Comparison of ENCODE assay signal across 6 cellular contexts in the genomic region with DNA sequence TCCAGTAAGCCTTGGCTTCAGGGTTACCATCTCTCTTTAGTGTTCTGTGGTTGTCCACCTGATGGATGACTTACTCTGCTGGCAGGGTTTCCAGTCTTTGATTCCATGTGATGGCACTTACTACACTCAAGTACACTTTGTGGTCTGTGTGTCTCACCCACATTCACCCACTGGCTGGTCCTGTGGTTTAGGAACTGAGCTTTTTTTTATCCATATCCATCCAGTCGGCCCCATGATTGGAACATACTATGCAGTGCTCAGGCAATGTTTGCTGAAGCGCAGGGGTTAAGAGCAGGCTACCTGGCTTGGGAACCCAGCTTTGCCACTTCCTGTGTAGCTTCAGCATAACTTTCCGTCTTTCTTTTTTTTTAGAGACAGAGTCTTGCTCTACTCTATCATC.
DNase-seq lines count a peak whose midpoint lies in the region; TF ChIP-seq lines count a peak whose summit lies in the region.

No MANE protein-coding gene starts in this region.

- in situ Hi-C loops in ACHN (cut with HindIII; ENCODE audit: low pct_ligation_motif_present, low pct_unique_long_range_greater_than_20kb, low sequenced_read_pairs) (no loop called here), astrocyte of the cerebellum (cut with HindIII; ENCODE audit: low sequenced_read_pairs) (no loop called here)

- H3K4me3 ChIP-seq in astrocyte of the cerebellum (ENCODE audit: low read depth, low read length): no peak overlapping the region

- DNase-seq in ACHN (peak; percentile 100), NCI-H510A treated with DMSO at 0.1 percent for 48 hours (lab: John Stamatoyannopoulos, UW) (peak; percentile 23), astrocyte of the cerebellum (ENCODE audit: low read depth) (peak; percentile 59), cortex of kidney (lab: John Stamatoyannopoulos, UW) (no peak), medulla oblongata (ENCODE audit: extremely low spot score) (no peak), 8988T (no peak)

- no peak for TF ChIP-seq CTCF in astrocyte of the cerebellum (IDR thresholded peaks at IDR 0.05; ENCODE audit: low read depth, low read length, missing control alignments)

Comparison
In these comparisons a context has a peak if more than half of its experiments do, and no peak if none do; other contexts are left out.
1. DNase-seq: peak in ACHN (single experiment), NCI-H510A treated with DMSO at 0.1 percent for 48 hours (single experiment) and astrocyte of the cerebellum (single experiment); none in cortex of kidney (single experiment), medulla oblongata (single experiment) and 8988T (single experiment).